Comparison of ENCODE assay signal across 29 cellular contexts in the genomic region with DNA sequence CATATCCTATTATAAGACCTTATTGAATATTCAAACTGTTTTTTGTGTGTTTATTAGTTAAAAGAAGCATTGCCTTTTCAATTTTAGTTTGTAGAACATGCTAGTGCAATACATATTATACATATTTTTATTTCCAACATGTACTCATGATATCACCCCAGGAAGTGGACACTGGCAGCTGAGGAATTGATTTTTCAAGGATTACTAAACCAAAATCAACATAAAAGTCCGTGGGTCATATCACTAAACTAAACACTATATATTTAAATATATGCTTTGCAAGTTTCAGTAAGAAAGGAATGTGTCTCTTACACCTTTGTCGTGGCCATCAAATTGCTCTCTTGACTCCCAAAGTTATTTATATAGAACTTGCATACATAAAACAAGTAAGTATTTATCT.
"Had no signal": no experiment of that assay in that cellular context is flagged by ENCODE, and none has a peak within 500 bp of the region (broad histone marks: within the 10 kb centered on the region; RNA-seq: fewer than 3 reads in every experiment).

No MANE protein-coding gene starts in this region.

- DNase-seq: activated CD4-positive, alpha-beta memory T cell treated with anti-CD3 and anti-CD28 coated beads, Interleukin-2, amount 10 ng/mL, durations not matched to agents 7 days and 5 days; activated CD4-positive, alpha-beta T cell treated with anti-CD3 and anti-CD28 coated beads for 36 hours; activated CD4-positive, alpha-beta T cell treated with anti-CD3 and anti-CD28 coated beads, Interleukin-2, amount 50 U/mL, for 1 hour; activated naive CD8-positive, alpha-beta T cell treated with anti-CD3 and anti-CD28 coated beads, Interleukin-2, amount 50 U/mL, for 24 hours; activated T-cell treated with anti-CD3 and anti-CD28 coated beads for 4 hours; activated T-cell treated with anti-CD3 and anti-CD28 coated beads, Interleukin-2, amount 50 U/mL, for 48 hours; amygdala; brain microvascular endothelial cell; cerebellar nuclear complex; Karpas-422; MM.1S; NCI-H1105; NCI-H1436 treated with DMSO at 0.1 percent for 48 hours; NCI-H2029; NCI-H345; NCI-H510A; NCI-H526 treated with DMSO at 0.1 percent for 48 hours; NCI-H82; OCI-M1; Peyer's patch; Right ventricle myocardium superior; SJCRH30; SK-N-SH; T-helper 1 cell; WERI-Rb-1 had no signal

- H3K4me1 Mint-ChIP-seq: activated CD4-positive, alpha-beta memory T cell treated with anti-CD3 and anti-CD28 coated beads, Interleukin-2, amount 10 ng/mL, durations not matched to agents 7 days and 5 days; activated CD4-positive, alpha-beta T cell treated with anti-CD3 and anti-CD28 coated beads for 36 hours; activated naive CD4-positive, alpha-beta T cell treated with anti-CD3 and anti-CD28 coated beads, Interleukin-2, amount 50 U/mL, for 24 hours; activated naive CD8-positive, alpha-beta T cell treated with anti-CD3 and anti-CD28 coated beads, Interleukin-2, amount 50 U/mL, for 24 hours; activated T-helper 17 cell treated with anti-CD3 and anti-CD28 coated beads, Interleukin-2, amount 50 U/mL, for 72 hours had no signal

- H3K27me3 ChIP-seq: brain microvascular endothelial cell, Peyer's patch, SJCRH30 had no signal

- H3K4me2 ChIP-seq: SK-N-SH had no signal

- H3K36me3 ChIP-seq: brain microvascular endothelial cell, Peyer's patch, SJCRH30, WERI-Rb-1 had no signal

- H3K27ac Mint-ChIP-seq: activated CD4-positive, alpha-beta memory T cell treated with anti-CD3 and anti-CD28 coated beads, Interleukin-2, amount 10 ng/mL, durations not matched to agents 7 days and 5 days; activated CD4-positive, alpha-beta T cell treated with anti-CD3 and anti-CD28 coated beads for 36 hours; activated naive CD4-positive, alpha-beta T cell treated with anti-CD3 and anti-CD28 coated beads, Interleukin-2, amount 50 U/mL, for 24 hours; activated naive CD8-positive, alpha-beta T cell treated with anti-CD3 and anti-CD28 coated beads, Interleukin-2, amount 50 U/mL, for 24 hours; activated T-helper 17 cell treated with anti-CD3 and anti-CD28 coated beads, Interleukin-2, amount 50 U/mL, for 72 hours had no signal

- H3K9ac ChIP-seq: SK-N-SH had no signal

- H3K36me3 Mint-ChIP-seq: activated naive CD4-positive, alpha-beta T cell treated with anti-CD3 and anti-CD28 coated beads, Interleukin-2, amount 50 U/mL, for 24 hours had no signal

- H3K9me3 Mint-ChIP-seq: activated naive CD4-positive, alpha-beta T cell treated with anti-CD3 and anti-CD28 coated beads, Interleukin-2, amount 50 U/mL, for 24 hours had no signal

- H3K4me1 ChIP-seq: Peyer's patch, SJCRH30 had no signal

- H3K27me3 Mint-ChIP-seq: activated CD4-positive, alpha-beta memory T cell treated with anti-CD3 and anti-CD28 coated beads, Interleukin-2, amount 10 ng/mL, durations not matched to agents 7 days and 5 days; activated CD4-positive, alpha-beta T cell treated with anti-CD3 and anti-CD28 coated beads for 36 hours; activated naive CD4-positive, alpha-beta T cell treated with anti-CD3 and anti-CD28 coated beads, Interleukin-2, amount 50 U/mL, for 24 hours; activated naive CD8-positive, alpha-beta T cell treated with anti-CD3 and anti-CD28 coated beads, Interleukin-2, amount 50 U/mL, for 24 hours; activated T-helper 17 cell treated with anti-CD3 and anti-CD28 coated beads, Interleukin-2, amount 50 U/mL, for 72 hours had no signal

- H3K4me3 Mint-ChIP-seq: activated CD4-positive, alpha-beta memory T cell treated with anti-CD3 and anti-CD28 coated beads, Interleukin-2, amount 10 ng/mL, durations not matched to agents 7 days and 5 days; activated CD4-positive, alpha-beta T cell treated with anti-CD3 and anti-CD28 coated beads for 36 hours; activated naive CD4-positive, alpha-beta T cell treated with anti-CD3 and anti-CD28 coated beads, Interleukin-2, amount 50 U/mL, for 24 hours; activated naive CD8-positive, alpha-beta T cell treated with anti-CD3 and anti-CD28 coated beads, Interleukin-2, amount 50 U/mL, for 24 hours; activated T-helper 17 cell treated with anti-CD3 and anti-CD28 coated beads, Interleukin-2, amount 50 U/mL, for 72 hours had no signal

- H3K9me3 ChIP-seq: Peyer's patch, SJCRH30, SK-N-SH had no signal

- ATAC-seq: activated CD4-positive, alpha-beta T cell treated with anti-CD3 and anti-CD28 coated beads for 36 hours; activated naive CD8-positive, alpha-beta T cell treated with anti-CD3 and anti-CD28 coated beads, Interleukin-2, amount 50 U/mL, for 24 hours; activated T-helper 17 cell treated with anti-CD3 and anti-CD28 coated beads, Interleukin-2, amount 50 U/mL, for 72 hours; K562 had no signal

- H3K4me3 ChIP-seq: K562, Peyer's patch, SJCRH30 had no signal

- H3K27ac ChIP-seq: brain microvascular endothelial cell, Peyer's patch, RWPE1, SJCRH30, WERI-Rb-1 had no signal
